35 cellular contexts compared by ENCODE assay signal in genomic region chr5:225334-225733, GRCh38. TPM values are rescaled to one million over a fixed set of nuclear protein-coding genes. Genes with fewer than 3 reads are reported as not detected.
"Had no signal": no experiment of that assay in that cellular context is flagged by ENCODE, and none has a peak within 500 bp of the region (broad histone marks: within the 10 kb centered on the region; RNA-seq: fewer than 3 reads in every experiment).

No MANE protein-coding gene starts in this region.

- DNase-seq: activated CD4-positive, alpha-beta T cell treated with anti-CD3 and anti-CD28 coated beads, Interleukin-2, amount 10 ng/mL, durations not matched to agents 7 days and 5 days; activated CD4-positive, CD25-positive, alpha-beta regulatory T cell treated with anti-CD3 and anti-CD28 coated beads, Interleukin-2, amount 50 U/mL, for 72 hours; activated naive CD4-positive, alpha-beta T cell; activated T-cell treated with anti-CD3 and anti-CD28 coated beads for 4 hours; body of pancreas; cerebellar nuclear complex; cortex of kidney; effector memory CD8-positive, alpha-beta T cell; head of caudate nucleus; hippocampal formation; left cardiac atrium; left ventricle myocardium superior; pancreas; retina; SK-N-SH; stimulated activated CD4-positive, alpha-beta T cell treated with anti-CD3 and anti-CD28 coated beads, Interleukin-12 subunit alpha, Interleukin-12 subunit beta, amount 100 ng/mL, for 4 hours; stimulated activated CD4-positive, alpha-beta T cell treated with anti-CD3 and anti-CD28 coated beads, Interleukin-4, amount 100 ng/mL, for 1 hour; T-helper 2 cell; trophoblast cell had no signal

- ATAC-seq: body of pancreas; effector memory CD8-positive, alpha-beta T cell; gastroesophageal sphincter; left cardiac atrium; left ventricle myocardium superior; pancreas; sciatic nerve had no signal

- H3K4me1 ChIP-seq: pancreas, prostate gland had no signal

- H3K4me2 ChIP-seq: SK-N-SH had no signal

- H3K36me3 ChIP-seq: prostate gland had no signal

- H3K9ac ChIP-seq: SK-N-SH had no signal

- H3K9me3 ChIP-seq: adrenal gland, body of pancreas, gastroesophageal sphincter, pancreas, prostate gland, SK-N-SH, thoracic aorta had no signal

- H3K27ac Mint-ChIP-seq: activated CD4-positive, alpha-beta T cell treated with anti-CD3 and anti-CD28 coated beads, Interleukin-2, amount 10 ng/mL, durations not matched to agents 7 days and 5 days; nephron; stimulated activated naive CD8-positive, alpha-beta T cell treated with anti-CD3 and anti-CD28 coated beads, Interleukin-15, Interleukin-2, amounts not matched to agents 100 ng/mL and 50 ng/mL, for 24 hours had no signal

- H3K27me3 Mint-ChIP-seq: activated CD4-positive, alpha-beta T cell treated with anti-CD3 and anti-CD28 coated beads, Interleukin-2, amount 10 ng/mL, durations not matched to agents 7 days and 5 days; effector memory CD8-positive, alpha-beta T cell; stimulated activated naive CD8-positive, alpha-beta T cell treated with anti-CD3 and anti-CD28 coated beads, Interleukin-15, Interleukin-2, amounts not matched to agents 100 ng/mL and 50 ng/mL, for 24 hours had no signal

- H3K4me3 ChIP-seq: adrenal gland, body of pancreas, gastroesophageal sphincter, pancreas, prostate gland, skin epidermis, thoracic aorta had no signal

- H3K9me3 Mint-ChIP-seq: activated CD4-positive, alpha-beta T cell treated with anti-CD3 and anti-CD28 coated beads, Interleukin-2, amount 10 ng/mL, durations not matched to agents 7 days and 5 days; effector memory CD8-positive, alpha-beta T cell; nephron; stimulated activated naive CD8-positive, alpha-beta T cell treated with anti-CD3 and anti-CD28 coated beads, Interleukin-15, Interleukin-2, amounts not matched to agents 100 ng/mL and 50 ng/mL, for 24 hours had no signal

- H3K4me3 Mint-ChIP-seq: activated CD4-positive, alpha-beta T cell treated with anti-CD3 and anti-CD28 coated beads, Interleukin-2, amount 10 ng/mL, durations not matched to agents 7 days and 5 days; effector memory CD8-positive, alpha-beta T cell; nephron; stimulated activated naive CD8-positive, alpha-beta T cell treated with anti-CD3 and anti-CD28 coated beads, Interleukin-15, Interleukin-2, amounts not matched to agents 100 ng/mL and 50 ng/mL, for 24 hours had no signal

- H3K27ac ChIP-seq: adrenal gland, body of pancreas, gastroesophageal sphincter, pancreas, prostate gland, skin epidermis, thoracic aorta had no signal

- H3K27me3 ChIP-seq: adrenal gland, body of pancreas, gastroesophageal sphincter, pancreas had no signal

RNA-seq across cellular contexts. Expression of gene LRRC14B, which starts 34.0 kb away (rescaled TPM):
- total RNA-seq: adrenal gland, aorta, body of pancreas, endothelial cell of umbilical vein, fibroblast of lung, fibroblast of villous mesenchyme, gastroesophageal sphincter, lung microvascular endothelial cell, mucosa of gallbladder, pancreas, sciatic nerve, subcutaneous adipose tissue, thoracic aorta had no signal
- polyA plus RNA-seq: adrenal gland, aorta, endothelial cell of umbilical vein, fibroblast of lung, keratinocyte, pancreas, SK-N-SH had no signal
